18 cellular contexts compared by ENCODE assay signal in the genomic region with DNA sequence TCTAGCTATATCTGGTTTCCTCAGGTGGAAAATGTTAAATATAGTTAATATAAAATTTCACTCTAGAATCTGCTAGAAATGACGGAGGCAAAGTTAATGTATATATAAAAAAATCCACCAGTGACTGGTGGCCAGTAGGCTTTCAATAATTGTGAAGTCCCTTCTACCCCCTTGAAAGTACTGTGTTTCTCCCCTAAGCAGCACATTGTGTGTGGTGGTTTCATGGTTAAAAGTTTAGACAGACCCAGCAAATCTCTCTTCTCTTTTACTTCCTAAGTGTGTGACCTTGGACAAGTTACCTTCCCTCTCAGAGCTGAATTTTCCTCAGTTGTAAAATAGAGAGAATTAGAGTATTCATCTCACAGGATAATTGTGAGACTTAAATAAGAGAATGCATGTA. TPM values are rescaled to one million over a fixed set of nuclear protein-coding genes. Genes with fewer than 3 reads are reported as not detected.
DNase-seq lines count a peak whose midpoint lies in the region; ATAC-seq and TF ChIP-seq lines count a peak whose summit lies in the region.
"Had no signal": no experiment of that assay in that cellular context is flagged by ENCODE, and none has a peak within 500 bp of the region (broad histone marks: within the 10 kb centered on the region; RNA-seq: fewer than 3 reads in every experiment).

No MANE protein-coding gene starts in this region.

- H3K27me3 ChIP-seq in uterus, result no peaks in the 10 kb centered on the region
- H3K27me3 ChIP-seq: brain microvascular endothelial cell, right lobe of liver, stomach had no signal

- no peaks in the 10 kb centered on the region for H3K36me3 ChIP-seq in uterus
- H3K36me3 ChIP-seq: brain microvascular endothelial cell, right lobe of liver, stomach had no signal

- ATAC-seq in GM21390 (IDR thresholded peaks at IDR 0.05; ENCODE audit: unreplicated experiment), result peak; percentile 41
- peak; percentile 56 for ATAC-seq in HG03135 (IDR thresholded peaks at IDR 0.05; ENCODE audit: unreplicated experiment)
- ATAC-seq: effector memory CD8-positive, alpha-beta T cell; right lobe of liver had no signal

- no peak for DNase-seq in endothelial cell (ENCODE audit: low spot score)
- no peak for DNase-seq in uterus
- no peak for DNase-seq in activated T-cell treated with anti-CD3 and anti-CD28 coated beads, Interleukin-2, amount 50 U/mL, for 24 hours
- DNase-seq in NCI-H1092 treated with DMSO at 0.1 percent for 48 hours (lab: John Stamatoyannopoulos, UW), result no peak
- no peak for DNase-seq in ureter (ENCODE audit: low spot score)
- DNase-seq: activated CD4-positive, alpha-beta T cell treated with anti-CD3 and anti-CD28 coated beads, Interleukin-2, amount 50 U/mL, for 48 hours; brain microvascular endothelial cell; effector memory CD8-positive, alpha-beta T cell; Karpas-422; NCI-H1694 treated with DMSO at 0.1 percent for 48 hours; NCI-H526 treated with DMSO at 0.1 percent for 48 hours; right lobe of liver; stomach had no signal

- intact Hi-C loops in uterus (cut with DNase I; ENCODE audit: low total_unique reads), result no loop called here

- H3K27ac Mint-ChIP-seq in endothelial cell (ENCODE audit: unreplicated experiment), result no peak overlapping the region
- H3K27ac Mint-ChIP-seq in activated T-cell treated with anti-CD3 and anti-CD28 coated beads, Interleukin-2, amount 50 U/mL, for 24 hours, result no peak overlapping the region
- H3K27ac Mint-ChIP-seq: activated T-helper 2 cell treated with anti-CD3 and anti-CD28 coated beads, Interferon-gamma antibody, Interleukin-2, Interleukin-4, amounts not matched to agents 10 μg/mL and 5 μg/mL and 100 μg/mL, durations not matched to agents 14 hours and 24 hours and 36 hours; T-helper 1 cell treated with Interleukin-12 subunit alpha and Interleukin-12 subunit beta and Interleukin-4 antibody, amounts not matched to agents 30 μg/mL and 1 μg/mL, for 36 hours had no signal

- H3K27me3 Mint-ChIP-seq in endothelial cell (ENCODE audit: unreplicated experiment), result peaks cover 2% of the 10 kb centered on the region
- H3K27me3 Mint-ChIP-seq in activated T-cell treated with anti-CD3 and anti-CD28 coated beads, Interleukin-2, amount 50 U/mL, for 24 hours, result peaks cover 20% of the 10 kb centered on the region
- H3K27me3 Mint-ChIP-seq: effector memory CD8-positive, alpha-beta T cell had no signal

- no peaks in the 10 kb centered on the region for H3K4me1 Mint-ChIP-seq in endothelial cell (ENCODE audit: unreplicated experiment)
- H3K4me1 Mint-ChIP-seq in activated T-cell treated with anti-CD3 and anti-CD28 coated beads, Interleukin-2, amount 50 U/mL, for 24 hours (ENCODE audit: low read depth), result no peaks in the 10 kb centered on the region

- TF ChIP-seq POLR2A in uterus (IDR thresholded peaks at IDR 0.05), result no peak

- no peaks in the 10 kb centered on the region for H3K9me3 Mint-ChIP-seq in endothelial cell (ENCODE audit: unreplicated experiment)
- no peaks in the 10 kb centered on the region for H3K9me3 Mint-ChIP-seq in activated T-cell treated with anti-CD3 and anti-CD28 coated beads, Interleukin-2, amount 50 U/mL, for 24 hours
- H3K9me3 Mint-ChIP-seq: activated T-helper 2 cell treated with anti-CD3 and anti-CD28 coated beads, Interferon-gamma antibody, Interleukin-2, Interleukin-4, amounts not matched to agents 10 μg/mL and 5 μg/mL and 100 μg/mL, durations not matched to agents 14 hours and 24 hours and 36 hours; effector memory CD8-positive, alpha-beta T cell; T-helper 1 cell treated with Interleukin-12 subunit alpha and Interleukin-12 subunit beta and Interleukin-4 antibody, amounts not matched to agents 30 μg/mL and 1 μg/mL, for 36 hours had no signal

- H3K36me3 Mint-ChIP-seq in endothelial cell (ENCODE audit: low read depth, unreplicated experiment), result peaks cover 4% of the 10 kb centered on the region
- no peaks in the 10 kb centered on the region for H3K36me3 Mint-ChIP-seq in activated T-cell treated with anti-CD3 and anti-CD28 coated beads, Interleukin-2, amount 50 U/mL, for 24 hours (ENCODE audit: low read depth)

- H3K4me1 ChIP-seq in uterus, result no peaks in the 10 kb centered on the region
- H3K4me1 ChIP-seq: right lobe of liver had no signal

- TF ChIP-seq CTCF in endothelial cell (IDR thresholded peaks at IDR 0.05; ENCODE audit: unreplicated experiment) (no peak), uterus (IDR thresholded peaks at IDR 0.05) (no peak)

- H3K27ac ChIP-seq in uterus, result peak overlapping the region; percentile 61 to 64
- H3K27ac ChIP-seq: brain microvascular endothelial cell, right lobe of liver had no signal

- no peaks in the 10 kb centered on the region for H3K9me3 ChIP-seq in uterus
- H3K9me3 ChIP-seq: right lobe of liver, stomach had no signal

- peak overlapping the region; percentile 92 for H3K4me3 Mint-ChIP-seq in endothelial cell (ENCODE audit: unreplicated experiment)
- no peak overlapping the region for H3K4me3 Mint-ChIP-seq in activated T-cell treated with anti-CD3 and anti-CD28 coated beads, Interleukin-2, amount 50 U/mL, for 24 hours
- H3K4me3 Mint-ChIP-seq: effector memory CD8-positive, alpha-beta T cell; T-helper 1 cell treated with Interleukin-12 subunit alpha and Interleukin-12 subunit beta and Interleukin-4 antibody, amounts not matched to agents 30 μg/mL and 1 μg/mL, for 36 hours had no signal

- no peak overlapping the region for H3K4me3 ChIP-seq in uterus
- H3K4me3 ChIP-seq: right lobe of liver had no signal

RNA-seq across cellular contexts. Expression of gene HEPH, which starts 0.6 kb away (rescaled TPM):
- total RNA-seq in endothelial cell (ENCODE audit: unreplicated experiment) (106 TPM), uterus (100 to 1,000 TPM in 1 of 4 donors, 10 to 100 TPM in 2, 1 to 10 TPM in 1; 9.1 to 131 (median 28.6) TPM), ureter (15.7 TPM)
- total RNA-seq: activated T-helper 2 cell treated with anti-CD3 and anti-CD28 coated beads, Interferon-gamma antibody, Interleukin-2, Interleukin-4, amounts not matched to agents 10 μg/mL and 5 μg/mL and 100 μg/mL, durations not matched to agents 14 hours and 24 hours and 36 hours; RPMI7951 had no signal
